In the genomic region with DNA sequence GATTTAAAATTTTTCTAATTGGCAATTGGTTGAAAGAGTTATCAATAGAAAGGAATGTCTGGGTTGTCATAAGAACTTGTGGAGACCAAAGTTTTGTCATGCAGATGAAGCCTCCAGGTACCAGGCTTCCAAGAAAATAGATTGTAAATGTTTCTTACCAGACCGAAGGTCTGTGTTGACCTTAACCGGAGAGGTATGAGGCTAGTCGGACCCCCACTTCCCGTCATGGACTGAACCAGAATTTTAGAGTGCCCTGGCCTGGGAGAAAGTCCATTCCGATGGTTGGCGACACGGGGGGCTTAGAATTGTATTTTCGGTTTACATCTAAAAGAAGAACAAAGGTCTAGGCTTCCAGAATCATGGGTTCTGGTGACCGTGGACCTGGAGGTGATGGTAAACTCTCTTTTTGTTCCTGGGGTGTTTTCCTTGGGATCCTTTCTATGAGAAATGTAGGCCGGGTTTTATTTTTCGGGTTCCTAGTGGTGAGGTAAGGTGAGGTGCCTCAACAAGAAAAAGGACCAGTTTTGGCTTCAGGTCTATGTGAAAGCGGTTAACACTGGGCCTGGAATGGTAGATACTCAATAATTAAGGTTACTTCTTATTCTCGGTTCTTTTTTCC, we compare ENCODE assay signal across 8 cellular contexts. TPM values are rescaled to one million over a fixed set of nuclear protein-coding genes. Genes with fewer than 3 reads are reported as not detected.
DNase-seq lines count a peak whose midpoint lies in the region; ATAC-seq, FAIRE-seq and TF ChIP-seq lines count a peak whose summit lies in the region.

No MANE protein-coding gene starts in this region.

- H3K9me3 ChIP-seq in SK-N-SH (no peaks in the 10 kb centered on the region), kidney (ENCODE audit: control insufficient read depth in 1 of 2, low read length in 2 of 2) (no peaks in the 10 kb centered on the region), subcutaneous abdominal adipose tissue (ENCODE audit: control insufficient read depth in 5 of 5, low read length in 5 of 5) (no peaks in the 10 kb centered on the region)

- POLR2A ChIA-PET in SK-N-SH (lab: Yijun Ruan, JAX): no interaction called here

- H3K9me3 Mint-ChIP-seq in activated naive CD8-positive, alpha-beta T cell treated with anti-CD3 and anti-CD28 coated beads, Interleukin-2, amount 50 U/mL, for 24 hours: no peaks in the 10 kb centered on the region

- peaks cover 7 to 18% of the 10 kb centered on the region in 2 experiments; a peak in 3 of 4 replicates for H3K4me1 ChIP-seq in SK-N-SH (ENCODE audit: control insufficient read depth in 1 of 2, insufficient read depth in 2 of 2, low read depth in 1 of 2, low read length in 1 of 2)
- peaks cover 0 to 3% of the 10 kb centered on the region in 2 donors for H3K4me1 ChIP-seq in kidney (ENCODE audit: control insufficient read depth in 1 of 2, insufficient read depth in 1 of 2, low read depth in 1 of 2, low read length in 2 of 2)
- peaks cover 0 to 34% (median 33%) of the 10 kb centered on the region in 5 donors for H3K4me1 ChIP-seq in subcutaneous abdominal adipose tissue (ENCODE audit: control insufficient read depth in 5 of 5, insufficient read depth in 5 of 5, low read length in 5 of 5)

- intact Hi-C loops in kidney (cut with DNase I): no loop called here

- TF ChIP-seq RAD21 in SK-N-SH (IDR thresholded peaks at IDR 0.05; ENCODE audit: low read length): no peak

- CTCF ChIA-PET in SK-N-SH (lab: Yijun Ruan, JAX): no interaction called here

- H3K4me3 ChIP-seq in SK-N-SH (ENCODE audit: low read depth in 2 of 2, low read length in 1 of 2): peak overlapping the region; percentile 85 to 97
- peak overlapping the region; percentile 80 to 91 for H3K4me3 ChIP-seq in kidney (ENCODE audit: low read length in 2 of 2)
- H3K4me3 ChIP-seq in subcutaneous abdominal adipose tissue (ENCODE audit: low read depth in 1 of 5, low read length in 5 of 5): peak overlapping the region; percentile 79 to 97 (median 86)

- H3K9me2 ChIP-seq in SK-N-SH: no peaks in the 10 kb centered on the region

- H2AFZ ChIP-seq in SK-N-SH (ENCODE audit: low read depth): peak overlapping the region; percentile 100

- H3K27me3 ChIP-seq in SK-N-SH (ENCODE audit: insufficient read depth) (no peaks in the 10 kb centered on the region), subcutaneous abdominal adipose tissue (ENCODE audit: control insufficient read depth in 5 of 5, insufficient read depth in 4 of 5, low read length in 5 of 5) (no peaks in the 10 kb centered on the region)

- peak overlapping the region; percentile 89 for H3K27ac Mint-ChIP-seq in activated naive CD8-positive, alpha-beta T cell treated with anti-CD3 and anti-CD28 coated beads, Interleukin-2, amount 50 U/mL, for 24 hours

- ATAC-seq in SK-N-SH treated with all-trans-retinoic acid at 6 μM for 48 hours: no peak
- ATAC-seq in activated naive CD8-positive, alpha-beta T cell treated with anti-CD3 and anti-CD28 coated beads, Interleukin-2, amount 50 U/mL, for 24 hours: no peak

- no peaks in the 10 kb centered on the region for H3K27me3 Mint-ChIP-seq in activated naive CD8-positive, alpha-beta T cell treated with anti-CD3 and anti-CD28 coated beads, Interleukin-2, amount 50 U/mL, for 24 hours

- H4K20me1 ChIP-seq in SK-N-SH (ENCODE audit: insufficient read depth): no peaks in the 10 kb centered on the region; the same call in 1 of the 2 replicates

- no peak for TF ChIP-seq EP300 in SK-N-SH (IDR thresholded peaks at IDR 0.05; ENCODE audit: borderline replicate concordance in 1 of 2, low read depth in 1 of 2, low read length in 1 of 2)

- TF ChIP-seq CTCF in SK-N-SH (IDR thresholded peaks at IDR 0.05) (no peak), kidney (IDR thresholded peaks at IDR 0.05; ENCODE audit: borderline replicate concordance, extremely low read depth, insufficient read depth) (no peak)

- peak overlapping the region; percentile 23 to 75; a peak in 3 of 4 replicates for H3K27ac ChIP-seq in SK-N-SH (ENCODE audit: low read depth in 2 of 2, low read length in 1 of 2)
- H3K27ac ChIP-seq in kidney (ENCODE audit: low read depth in 2 of 2, low read length in 2 of 2): peak overlapping the region; percentile 67 to 92
- peak overlapping the region; percentile 96 for H3K27ac ChIP-seq in subcutaneous abdominal adipose tissue (ENCODE audit: low read depth, low read length)

- peaks cover 14% of the 10 kb centered on the region for H3F3A ChIP-seq in SK-N-SH (replicated peaks; ENCODE audit: insufficient read depth)

- 64% methylated on average over 13 of the region's 13 CpGs for WGBS in SK-N-SH (ENCODE audit: low lambda C conversion rate)

- no peak for FAIRE-seq in kidney (lab: Jason Lieb, UNC)

- peaks cover 21 to 22% of the 10 kb centered on the region in 2 experiments for H3K36me3 ChIP-seq in SK-N-SH (replicated peaks in 1 of 2; ENCODE audit: control insufficient read depth in 1 of 2, insufficient read depth in 2 of 2, low read length in 1 of 2)
- peaks cover 3 to 4% of the 10 kb centered on the region in 2 donors for H3K36me3 ChIP-seq in kidney (ENCODE audit: control insufficient read depth in 1 of 2, insufficient read depth in 2 of 2, low read length in 2 of 2)
- peaks cover 9 to 14% (median 13%) of the 10 kb centered on the region in 5 donors for H3K36me3 ChIP-seq in subcutaneous abdominal adipose tissue (ENCODE audit: control insufficient read depth in 5 of 5, insufficient read depth in 5 of 5, low read length in 5 of 5)

- H3K4me2 ChIP-seq in SK-N-SH: peak overlapping the region; percentile 93

- DNase-seq in SK-N-SH (no peak), kidney (no peak), hepatic stellate cell (ENCODE audit: low spot score) (no peak), DMS114 treated with DMSO at 0.1 percent for 48 hours (lab: John Stamatoyannopoulos, UW; ENCODE audit: unreplicated experiment) (no peak), CD1c-positive myeloid dendritic cell (ENCODE audit: extremely low spot score) (no peak)
- DNase-seq in activated naive CD8-positive, alpha-beta T cell treated with anti-CD3 and anti-CD28 coated beads, Interleukin-2, amount 50 U/mL, for 24 hours: peak; percentile 13

- peaks cover 19% of the 10 kb centered on the region for H3K36me3 Mint-ChIP-seq in activated naive CD8-positive, alpha-beta T cell treated with anti-CD3 and anti-CD28 coated beads, Interleukin-2, amount 50 U/mL, for 24 hours (ENCODE audit: low read depth)

- H3K79me2 ChIP-seq in SK-N-SH (ENCODE audit: insufficient read depth): peaks cover 52% of the 10 kb centered on the region

- peak overlapping the region; percentile 94; the same call in 1 of the 2 replicates for H3K9ac ChIP-seq in SK-N-SH
- peak overlapping the region; percentile 37 to 98 for H3K9ac ChIP-seq in kidney (ENCODE audit: low read length in 2 of 2)
- H3K9ac ChIP-seq in subcutaneous abdominal adipose tissue (ENCODE audit: low read length in 5 of 5): peak overlapping the region; percentile 86 to 99 (median 94)

- H3K4me3 Mint-ChIP-seq in activated naive CD8-positive, alpha-beta T cell treated with anti-CD3 and anti-CD28 coated beads, Interleukin-2, amount 50 U/mL, for 24 hours: peak overlapping the region; percentile 90

- peaks cover 33% of the 10 kb centered on the region for H3K4me1 Mint-ChIP-seq in activated naive CD8-positive, alpha-beta T cell treated with anti-CD3 and anti-CD28 coated beads, Interleukin-2, amount 50 U/mL, for 24 hours

TF ChIP-seq in SK-N-SH, 30 proteins besides CTCF, POLR2A, EP300 and RAD21:
- TF ChIP-seq MXI1 (IDR thresholded peaks at IDR 0.05; ENCODE audit: low read depth, low read length) (no peak), EZH2phosphoT487 (IDR thresholded peaks at IDR 0.05; ENCODE audit: borderline replicate concordance, low read depth) (no peak), POLR2AphosphoS5 (IDR thresholded peaks at IDR 0.05; ENCODE audit: low read depth, low read length) (no peak), RCOR1 (IDR thresholded peaks at IDR 0.05; ENCODE audit: low read length) (no peak), FOXM1 (IDR thresholded peaks at IDR 0.05; ENCODE audit: low read depth) (no peak), SIN3A (IDR thresholded peaks at IDR 0.05; ENCODE audit: borderline replicate concordance, low read depth, low read length) (no peak; the same call in 1 of the 2 replicates)
- TF ChIP-seq, protein P1, sequence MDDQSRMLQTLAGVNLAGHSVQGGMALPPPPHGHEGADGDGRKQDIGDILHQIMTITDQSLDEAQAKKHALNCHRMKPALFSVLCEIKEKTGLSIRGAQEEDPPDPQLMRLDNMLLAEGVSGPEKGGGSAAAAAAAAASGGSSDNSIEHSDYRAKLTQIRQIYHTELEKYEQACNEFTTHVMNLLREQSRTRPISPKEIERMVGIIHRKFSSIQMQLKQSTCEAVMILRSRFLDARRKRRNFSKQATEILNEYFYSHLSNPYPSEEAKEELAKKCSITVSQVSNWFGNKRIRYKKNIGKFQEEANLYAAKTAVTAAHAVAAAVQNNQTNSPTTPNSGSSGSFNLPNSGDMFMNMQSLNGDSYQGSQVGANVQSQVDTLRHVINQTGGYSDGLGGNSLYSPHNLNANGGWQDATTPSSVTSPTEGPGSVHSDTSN (IDR thresholded peaks at IDR 0.05): no peak

TF ChIP-seq in SK-N-SH treated with all-trans-retinoic acid at 6 μM for 48 hours, 23 proteins besides CTCF, POLR2A, EP300 and RAD21 (continues in another document):
- no peak for TF ChIP-seq OSR1 (CRISPR knock-in tag; IDR thresholded peaks at IDR 0.05)
- TF ChIP-seq ZNF8 (CRISPR knock-in tag; IDR thresholded peaks at IDR 0.05): no peak
- TF ChIP-seq ZFP30 (CRISPR knock-in tag; IDR thresholded peaks at IDR 0.05): no peak
- TF ChIP-seq CSDC2 (CRISPR knock-in tag; IDR thresholded peaks at IDR 0.05): no peak
- TF ChIP-seq GLIS3 (CRISPR knock-in tag; IDR thresholded peaks at IDR 0.05): no peak
- TF ChIP-seq CREB5 (CRISPR knock-in tag; IDR thresholded peaks at IDR 0.05; ENCODE audit: low read depth): no peak

RNA-seq across cellular contexts. Expression of gene UHMK1, which starts 0.4 kb away (rescaled TPM):
- polyA plus RNA-seq in SK-N-SH (2012; rRNA removed) (7.4 and 12.3 TPM in 2 replicates), kidney (ENCODE audit: insufficient read depth, low read depth, low replicate concordance) (15.7 TPM)
- polyA plus RNA-seq in SK-N-SH (2012; cell fraction: cytosol; rRNA removed): 16.0 and 18.1 TPM in 2 replicates
- 4.2 and 9.7 TPM in 2 replicates for polyA plus RNA-seq in SK-N-SH (2012; cell fraction: nucleus; rRNA removed)
- 49.4 TPM for total RNA-seq in kidney
